9 cellular contexts compared by ENCODE assay signal in the genomic region with DNA sequence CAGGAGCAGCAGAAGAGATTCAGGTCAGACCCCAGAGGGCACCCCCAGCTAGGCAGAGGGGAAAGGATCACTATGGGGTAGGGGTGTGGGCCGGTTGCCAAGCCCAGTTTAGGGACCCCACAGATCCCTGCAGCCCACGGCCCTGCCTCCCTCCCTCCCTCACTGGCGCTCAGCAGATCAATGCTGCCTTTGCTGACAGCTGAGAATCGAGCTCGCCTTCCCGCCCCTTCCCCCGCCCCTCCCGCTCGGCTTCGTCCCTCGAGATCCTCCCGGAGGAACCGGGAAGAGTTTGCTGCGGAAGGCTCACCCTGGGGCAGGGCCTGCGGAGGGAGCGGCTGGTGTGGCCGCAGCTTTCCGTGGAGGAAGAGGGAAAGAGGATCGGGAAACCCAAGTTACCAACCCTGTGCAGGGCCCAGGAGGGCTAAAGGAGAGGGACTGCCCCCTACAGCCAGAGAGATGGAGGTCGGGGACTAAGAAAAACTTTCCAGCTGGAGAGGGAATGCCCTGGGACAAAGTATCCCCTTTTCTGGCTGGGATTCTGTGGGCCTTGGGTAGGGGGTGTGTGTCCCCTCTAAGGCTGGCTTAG. TPM values are rescaled to one million over a fixed set of nuclear protein-coding genes. Genes with fewer than 3 reads are reported as not detected.
DNase-seq lines count a peak whose midpoint lies in the region; ATAC-seq lines count a peak whose summit lies in the region.
"Had no signal": no experiment of that assay in that cellular context is flagged by ENCODE, and none has a peak within 500 bp of the region (broad histone marks: within the 10 kb centered on the region; RNA-seq: fewer than 3 reads in every experiment).

No MANE protein-coding gene starts in this region.

- ATAC-seq in T-helper 17 cell (no peak), HG02610 (IDR thresholded peaks at IDR 0.05; ENCODE audit: unreplicated experiment) (no peak)

- H3K27me3 ChIP-seq in skeletal muscle tissue (ENCODE audit: control insufficient read depth in 3 of 3, insufficient read depth in 3 of 3, low read length in 3 of 3): peaks cover 0 to 4% (median 0%) of the 10 kb centered on the region in 3 donors

- H3K27me3 Mint-ChIP-seq in T-helper 17 cell: peaks cover 32% of the 10 kb centered on the region

- DNase-seq in NCI-H1092 (lab: John Stamatoyannopoulos, UW) (peak; percentile 10), NCI-H1092 treated with DMSO at 0.1 percent for 48 hours (lab: John Stamatoyannopoulos, UW) (no peak), T-helper 17 cell (no peak), KG1 (lab: John Stamatoyannopoulos, UW) (no peak), NCI-H2107 treated with DMSO at 0.1 percent for 48 hours (lab: John Stamatoyannopoulos, UW; ENCODE audit: unreplicated experiment) (no peak)
- DNase-seq: activated CD4-positive, alpha-beta T cell treated with anti-CD3 and anti-CD28 coated beads for 4 hours had no signal

- H3K27ac Mint-ChIP-seq in T-helper 17 cell: peak overlapping the region; percentile 76

- no peak overlapping the region for H3K27ac ChIP-seq in skeletal muscle tissue (ENCODE audit: low read depth, low read length)

- peak overlapping the region in 2 of 3 donors; percentile 62 to 79 for H3K9ac ChIP-seq in skeletal muscle tissue (ENCODE audit: low read depth in 1 of 3, low read length in 3 of 3)

- peaks cover 5% of the 10 kb centered on the region for H3K36me3 Mint-ChIP-seq in T-helper 17 cell (ENCODE audit: low read depth)

- peaks cover 13% of the 10 kb centered on the region for H3K4me1 Mint-ChIP-seq in T-helper 17 cell

- peaks cover 24 to 42% (median 37%) of the 10 kb centered on the region in 3 donors for H3K4me1 ChIP-seq in skeletal muscle tissue (ENCODE audit: control insufficient read depth in 3 of 3, insufficient read depth in 3 of 3, low read length in 3 of 3)

- H3K4me3 Mint-ChIP-seq in T-helper 17 cell: peak overlapping the region; percentile 92

- H3K4me3 ChIP-seq in iPS-11a (ENCODE audit: low read depth, low read length) (peak overlapping the region; percentile 4), skeletal muscle tissue (ENCODE audit: low read length in 3 of 3) (peak overlapping the region in 1 of 3 donors; percentile 41)

- H3K36me3 ChIP-seq in skeletal muscle tissue (ENCODE audit: control insufficient read depth in 3 of 3, insufficient read depth in 3 of 3, low read length in 3 of 3): no peaks in the 10 kb centered on the region

- H3K9me3 ChIP-seq in T-helper 17 cell (ENCODE audit: control insufficient read depth, low read length, poor library complexity, severe bottlenecking) (no peaks in the 10 kb centered on the region), skeletal muscle tissue (ENCODE audit: control insufficient read depth in 3 of 3, low read length in 3 of 3) (no peaks in the 10 kb centered on the region)

RNA-seq across cellular contexts. Expression of a gene that starts 1.1 kb away (rescaled TPM):
- total RNA-seq in T-helper 17 cell (under 1 TPM; 0.17 to 0.86 TPM), skeletal muscle tissue (4.2 TPM)
